3 cellular contexts compared by ENCODE assay signal in genomic region chr16:7116734-7117133, GRCh38.
"Had no signal": no experiment of that assay in that cellular context is flagged by ENCODE, and none has a peak within 500 bp of the region (broad histone marks: within the 10 kb centered on the region; RNA-seq: fewer than 3 reads in every experiment).

No MANE protein-coding gene starts in this region.

- ATAC-seq: GM12878 had no signal

- DNase-seq: GDM1, GF-D8 had no signal
